8 cellular contexts compared by ENCODE assay signal in genomic region chr15:80160570-80161156, GRCh38. TPM values are rescaled to one million over a fixed set of nuclear protein-coding genes. Genes with fewer than 3 reads are reported as not detected.
DNase-seq lines count a peak whose midpoint lies in the region; ATAC-seq, FAIRE-seq and TF ChIP-seq lines count a peak whose summit lies in the region.

No MANE protein-coding gene starts in this region.

- H3K9me3 ChIP-seq in CD4-positive, alpha-beta T cell (ENCODE audit: control insufficient read depth, low read length) = no peaks in the 10 kb centered on the region
- H3K9me3 ChIP-seq in sigmoid colon = no peaks in the 10 kb centered on the region

- ATAC-seq in CD4-positive, alpha-beta T cell (ENCODE audit: poor library complexity) = peak; percentile 73
- ATAC-seq in GM19397 (IDR thresholded peaks at IDR 0.05; ENCODE audit: unreplicated experiment) (peak; percentile 77), Right ventricle myocardium inferior (peak; percentile 68)

- CTCF ChIA-PET in CD4-positive, alpha-beta T cell (lab: Charles Lee) = no interaction called here
- CTCF ChIA-PET in activated CD4-positive, alpha-beta T cell treated with anti-CD3 and anti-CD28 coated beads, Interleukin-2, amount 10 ng/mL, durations not matched to agents 7 days and 5 days (lab: Charles Lee) = interaction anchor here (0.9 to 2.4 kb wide), 7 partner anchors 9 to 286 kb away, joined by 3 to 11 read pairs (median 3); no protein-coding TSS in a partner anchor

- no peaks in the 10 kb centered on the region for H3K27me3 ChIP-seq in CD4-positive, alpha-beta T cell (ENCODE audit: control insufficient read depth, insufficient read depth, low read length)
- no peaks in the 10 kb centered on the region for H3K27me3 ChIP-seq in sigmoid colon

- 64 to 85% methylated on average over 7 of the region's 7 CpGs for WGBS in sigmoid colon, 2 donors

- DNase-seq in CD4-positive, alpha-beta T cell = peak in 1 of 10 experiments; percentile 5
- DNase-seq in HTR-8/SVneo (ENCODE audit: insufficient read length, low spot score) = peak; percentile 63
- peak; percentile 58 for DNase-seq in activated CD4-positive, alpha-beta T cell treated with anti-CD3 and anti-CD28 coated beads, Interleukin-2, amount 10 ng/mL, durations not matched to agents 7 days and 5 days
- peak; percentile 84 for DNase-seq in Right ventricle myocardium inferior (ENCODE audit: missing footprints)
- DNase-seq in sigmoid colon = peak; percentile 78
- DNase-seq in occipital lobe (lab: John Stamatoyannopoulos, UW) = no peak
- no peak for DNase-seq in NCI-H128 (lab: John Stamatoyannopoulos, UW; ENCODE audit: unreplicated experiment)

- H3K27ac Mint-ChIP-seq in CD4-positive, alpha-beta T cell = no peak overlapping the region
- H3K27ac Mint-ChIP-seq in activated CD4-positive, alpha-beta T cell treated with anti-CD3 and anti-CD28 coated beads, Interleukin-2, amount 10 ng/mL, durations not matched to agents 7 days and 5 days = peak overlapping the region; percentile 82

- H3K4me1 Mint-ChIP-seq in CD4-positive, alpha-beta T cell (ENCODE audit: low read depth) = peaks cover 11% of the 10 kb centered on the region
- H3K4me1 Mint-ChIP-seq in activated CD4-positive, alpha-beta T cell treated with anti-CD3 and anti-CD28 coated beads, Interleukin-2, amount 10 ng/mL, durations not matched to agents 7 days and 5 days = peaks cover 27% of the 10 kb centered on the region

- no peak for FAIRE-seq in HTR-8/SVneo (lab: Jason Lieb, UNC)

- H3K36me3 ChIP-seq in sigmoid colon = peaks cover 0 to 11% (median 0%) of the 10 kb centered on the region in 4 donors

- no peak overlapping the region for H3K27ac ChIP-seq in CD4-positive, alpha-beta T cell (ENCODE audit: low read depth, low read length)
- H3K27ac ChIP-seq in sigmoid colon = peak overlapping the region in 2 of 4 donors; percentile 27 to 69

- intact Hi-C loops in CD4-positive, alpha-beta T cell (cut with DNase I, micrococcal nuclease) = no loop called here
- intact Hi-C loops in Right ventricle myocardium inferior (cut with DNase I) = no loop called here
- intact Hi-C loops in sigmoid colon (cut with DNase I) = no loop called here

- H3K27me3 Mint-ChIP-seq in CD4-positive, alpha-beta T cell = no peaks in the 10 kb centered on the region
- H3K27me3 Mint-ChIP-seq in activated CD4-positive, alpha-beta T cell treated with anti-CD3 and anti-CD28 coated beads, Interleukin-2, amount 10 ng/mL, durations not matched to agents 7 days and 5 days = no peaks in the 10 kb centered on the region

- peaks cover 0 to 33% (median 9%) of the 10 kb centered on the region in 4 donors for H3K4me1 ChIP-seq in sigmoid colon

- no peak overlapping the region for H3K4me3 Mint-ChIP-seq in CD4-positive, alpha-beta T cell
- no peak overlapping the region for H3K4me3 Mint-ChIP-seq in activated CD4-positive, alpha-beta T cell treated with anti-CD3 and anti-CD28 coated beads, Interleukin-2, amount 10 ng/mL, durations not matched to agents 7 days and 5 days

- no peak for TF ChIP-seq EP300 in sigmoid colon (IDR thresholded peaks at IDR 0.05)

- TF ChIP-seq CTCF in CD4-positive, alpha-beta T cell (IDR thresholded peaks at IDR 0.05) = no peak
- no peak for TF ChIP-seq CTCF in sigmoid colon (IDR thresholded peaks at IDR 0.05)

- TF ChIP-seq POLR2A in sigmoid colon (IDR thresholded peaks at IDR 0.05) = no peak

- no peak overlapping the region for H3K4me3 ChIP-seq in sigmoid colon

- H3K9me3 Mint-ChIP-seq in CD4-positive, alpha-beta T cell = no peaks in the 10 kb centered on the region
- H3K9me3 Mint-ChIP-seq in activated CD4-positive, alpha-beta T cell treated with anti-CD3 and anti-CD28 coated beads, Interleukin-2, amount 10 ng/mL, durations not matched to agents 7 days and 5 days = no peaks in the 10 kb centered on the region

- POLR2A ChIA-PET in CD4-positive, alpha-beta T cell (lab: Charles Lee) = interaction anchor here (0.9 to 1.2 kb wide), 2 partner anchors 9 to 101 kb away, joined by 3 to 5 read pairs; partner anchors contain the start of gene ZFAND6
- POLR2A ChIA-PET in activated CD4-positive, alpha-beta T cell treated with anti-CD3 and anti-CD28 coated beads, Interleukin-2, amount 10 ng/mL, durations not matched to agents 7 days and 5 days (lab: Charles Lee) = interaction anchor here (0.5 to 1.4 kb wide), 3 partner anchors 9 to 532 kb away, joined by 3 to 9 read pairs (median 4); no protein-coding TSS in a partner anchor

- peaks cover 20% of the 10 kb centered on the region for H3K36me3 Mint-ChIP-seq in CD4-positive, alpha-beta T cell (ENCODE audit: low read depth)
- H3K36me3 Mint-ChIP-seq in activated CD4-positive, alpha-beta T cell treated with anti-CD3 and anti-CD28 coated beads, Interleukin-2, amount 10 ng/mL, durations not matched to agents 7 days and 5 days (ENCODE audit: low read depth) = peaks cover 57% of the 10 kb centered on the region

RNA-seq across cellular contexts. Expression of gene FAH, which starts 7.9 kb away (rescaled TPM):
- total RNA-seq in CD4-positive, alpha-beta T cell = 1 to 10 TPM; 2.5 to 2.6 TPM
- 10 to 100 TPM; 19.7 to 23.3 TPM for total RNA-seq in activated CD4-positive, alpha-beta T cell treated with anti-CD3 and anti-CD28 coated beads, Interleukin-2, amount 10 ng/mL, durations not matched to agents 7 days and 5 days
- total RNA-seq in Right ventricle myocardium inferior = 25.5 TPM
- total RNA-seq in sigmoid colon = 10 to 100 TPM; 11.4 to 23.5 (median 12.0) TPM
- 10 to 100 TPM; 14.4 to 17.5 (median 17.1) TPM for polyA plus RNA-seq in sigmoid colon
- 1.6 TPM for total RNA-seq in occipital lobe

Comparison
In these comparisons a context has a peak if more than half of its experiments do, and no peak if none do; other contexts are left out.
1. DNase-seq: peak in HTR-8/SVneo (single experiment), activated CD4-positive, alpha-beta T cell treated with anti-CD3 and anti-CD28 coated beads, Interleukin-2, amount 10 ng/mL, durations not matched to agents 7 days and 5 days (single experiment), Right ventricle myocardium inferior (single experiment) and sigmoid colon (single experiment); none in occipital lobe (single experiment) and NCI-H128 (single experiment).
2. Peak in every context shown above with its lines, with median percentiles within 50 percentile points of each other: ATAC-seq.